In the genomic region with DNA sequence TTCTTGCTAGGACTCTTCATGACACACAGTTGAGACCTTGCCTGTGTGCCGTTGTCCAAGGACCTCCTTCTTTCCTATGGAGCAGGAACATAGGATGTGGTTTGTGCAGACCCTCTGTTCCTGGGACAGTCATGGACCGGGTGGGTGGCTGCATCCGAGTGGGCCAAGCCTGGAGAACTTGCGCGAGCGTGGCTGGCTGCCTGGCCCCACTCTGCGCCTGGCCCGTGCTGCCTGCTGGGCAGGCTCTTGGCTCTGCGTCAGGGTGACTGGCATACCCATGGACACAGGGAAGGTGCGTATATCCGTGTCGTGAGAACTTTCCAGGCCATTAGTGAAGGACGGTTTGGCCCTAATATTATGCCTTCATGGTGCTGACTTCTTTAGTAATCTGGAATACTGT, we compare ENCODE assay signal across 19 cellular contexts.
A peak's percentile ranks its signal among the peaks of the same experiment; 100 is the strongest.
DNase-seq lines count a peak whose midpoint lies in the region; ATAC-seq and TF ChIP-seq lines count a peak whose summit lies in the region.
"Had no signal": no experiment of that assay in that cellular context is flagged by ENCODE, and none has a peak within 500 bp of the region (broad histone marks: within the 10 kb centered on the region; RNA-seq: fewer than 3 reads in every experiment).

No MANE protein-coding gene starts in this region.

- H3K4ac ChIP-seq in neuronal stem cell (ENCODE audit: low read length) = no peak overlapping the region

- TF ChIP-seq CTCF in left ventricle myocardium inferior (IDR thresholded peaks at IDR 0.05; ENCODE audit: borderline replicate concordance) = no peak

- no peaks in the 10 kb centered on the region for H3K9me3 Mint-ChIP-seq in stimulated activated memory B cell treated with anti-CD40 and anti-IgM and Interleukin-4, amounts not matched to agents 10 μg/mL and 1 μg/mL and 100 μg/mL, for 72 hours
- H3K9me3 Mint-ChIP-seq: CD8-positive, alpha-beta T cell had no signal

- peak overlapping the region; percentile 72 for H3K18ac ChIP-seq in neuronal stem cell (ENCODE audit: low read length)

- H2BK12ac ChIP-seq in neuronal stem cell (ENCODE audit: low read length) = peak overlapping the region; percentile 85

- peak; percentile 36 for ATAC-seq in stimulated activated memory B cell treated with anti-CD40 and anti-IgM and Interleukin-4, amounts not matched to agents 10 μg/mL and 1 μg/mL and 100 μg/mL, for 72 hours
- ATAC-seq: CD8-positive, alpha-beta T cell; GM12878 had no signal

- peak overlapping the region; percentile 47 for H3K9ac ChIP-seq in neuronal stem cell (ENCODE audit: low read depth, low read length, poor library complexity)
- H3K9ac ChIP-seq: BLaER1 treated with 17β-estradiol and CSF1 and Interleukin-3, amounts not matched to agents 10 nM and 100 nM; GM23248 had no signal

- no peak overlapping the region for H3K4me2 ChIP-seq in neuronal stem cell (ENCODE audit: insufficient read depth, low read length, poor library complexity, severe bottlenecking)
- H3K4me2 ChIP-seq: BLaER1 treated with 17β-estradiol and CSF1 and Interleukin-3, amounts not matched to agents 10 nM and 100 nM had no signal

- H3K4me3 ChIP-seq in left ventricle myocardium inferior = no peak overlapping the region
- no peak overlapping the region for H3K4me3 ChIP-seq in neuronal stem cell (ENCODE audit: low read length in 2 of 2)
- H3K4me3 ChIP-seq: BLaER1 treated with 17β-estradiol and CSF1 and Interleukin-3, amounts not matched to agents 10 nM and 100 nM; GM12878; GM23248; HAP-1 had no signal

- H3K23ac ChIP-seq in neuronal stem cell (ENCODE audit: low read depth, low read length, poor library complexity) = peak overlapping the region; percentile 18

- H4K91ac ChIP-seq in neuronal stem cell (ENCODE audit: low read depth, low read length, poor library complexity) = no peak overlapping the region

- no peak overlapping the region for H3K27ac Mint-ChIP-seq in stimulated activated memory B cell treated with anti-CD40 and anti-IgM and Interleukin-4, amounts not matched to agents 10 μg/mL and 1 μg/mL and 100 μg/mL, for 72 hours
- H3K27ac Mint-ChIP-seq: B cell; CD8-positive, alpha-beta T cell had no signal

- peak overlapping the region; percentile 10 for H3K14ac ChIP-seq in neuronal stem cell (ENCODE audit: low read length)

- no peak overlapping the region for H2BK5ac ChIP-seq in neuronal stem cell (ENCODE audit: low read length)

- H3K4me1 Mint-ChIP-seq in stimulated activated memory B cell treated with anti-CD40 and anti-IgM and Interleukin-4, amounts not matched to agents 10 μg/mL and 1 μg/mL and 100 μg/mL, for 72 hours = no peaks in the 10 kb centered on the region
- H3K4me1 Mint-ChIP-seq: B cell had no signal

- H3K4me3 Mint-ChIP-seq in stimulated activated memory B cell treated with anti-CD40 and anti-IgM and Interleukin-4, amounts not matched to agents 10 μg/mL and 1 μg/mL and 100 μg/mL, for 72 hours = no peak overlapping the region
- H3K4me3 Mint-ChIP-seq: B cell; CD8-positive, alpha-beta T cell had no signal

- peaks cover 81% of the 10 kb centered on the region for H3K27me3 ChIP-seq in left ventricle myocardium inferior (ENCODE audit: low read depth)
- H3K27me3 ChIP-seq in neuronal stem cell (ENCODE audit: control insufficient read depth in 3 of 3, insufficient read depth in 3 of 3, low read depth in 1 of 3, low read length in 3 of 3) = peaks cover 0 to 12% (median 0%) of the 10 kb centered on the region in 3 experiments
- H3K27me3 ChIP-seq: BLaER1 treated with 17β-estradiol and CSF1 and Interleukin-3, amounts not matched to agents 10 nM and 100 nM had no signal

- peak; percentile 67 for DNase-seq in cardiac septum (ENCODE audit: low spot score)
- DNase-seq in left ventricle myocardium inferior = no peak
- DNase-seq in neuronal stem cell (ENCODE audit: low spot score) = no peak
- DNase-seq in DMS 273 (lab: John Stamatoyannopoulos, UW; ENCODE audit: unreplicated experiment) = no peak
- DNase-seq in NCI-H2171 (lab: John Stamatoyannopoulos, UW) = no peak
- no peak for DNase-seq in T-helper 9 cell
- DNase-seq: 8988T; Calu3; CD8-positive, alpha-beta T cell; DMS 273 treated with DMSO at 0.1 percent for 48 hours; DMS53; DND-41; EL; GM23248 had no signal

- no peak overlapping the region for H2BK120ac ChIP-seq in neuronal stem cell (ENCODE audit: low read depth, low read length)

- no peaks in the 10 kb centered on the region for H3K9me3 ChIP-seq in left ventricle myocardium inferior (replicated peaks)
- no peaks in the 10 kb centered on the region for H3K9me3 ChIP-seq in neuronal stem cell (replicated peaks in 1 of 2; ENCODE audit: control insufficient read depth in 2 of 2, insufficient read depth in 1 of 2, low read depth in 1 of 2, low read length in 2 of 2)
- H3K9me3 ChIP-seq: HAP-1 had no signal

- H4K8ac ChIP-seq in neuronal stem cell (ENCODE audit: low read depth, low read length) = no peak overlapping the region

- intact Hi-C loops in cardiac septum (cut with DNase I) = no loop called here
- intact Hi-C loops in left ventricle myocardium inferior (cut with micrococcal nuclease) = no loop called here

- H3K36me3 ChIP-seq in left ventricle myocardium inferior (no peaks in the 10 kb centered on the region), neuronal stem cell (replicated peaks in 1 of 2; ENCODE audit: control insufficient read depth in 2 of 2, insufficient read depth in 2 of 2, low read length in 2 of 2) (no peaks in the 10 kb centered on the region)
- H3K36me3 ChIP-seq: BLaER1 treated with 17β-estradiol and CSF1 and Interleukin-3, amounts not matched to agents 10 nM and 100 nM; HAP-1 had no signal

- no peak overlapping the region for H2BK15ac ChIP-seq in neuronal stem cell (ENCODE audit: low read length)

- H2AFZ ChIP-seq in neuronal stem cell (ENCODE audit: low read length) = no peak overlapping the region
- H2AFZ ChIP-seq: GM23248 had no signal

- no peak overlapping the region for H2AK5ac ChIP-seq in neuronal stem cell (ENCODE audit: low read depth, low read length)

- WGBS in neuronal stem cell (ENCODE audit: extremely low coverage in 2 of 2, insufficient read length in 2 of 2, insufficient replicate concordance in 1 of 2), 2 donors = no CpG with 5 or more reads among the region's 13 CpGs

- H3K36me3 Mint-ChIP-seq in stimulated activated memory B cell treated with anti-CD40 and anti-IgM and Interleukin-4, amounts not matched to agents 10 μg/mL and 1 μg/mL and 100 μg/mL, for 72 hours = no peaks in the 10 kb centered on the region
- H3K36me3 Mint-ChIP-seq: CD8-positive, alpha-beta T cell had no signal

- peaks cover 11% of the 10 kb centered on the region for H3K27me3 Mint-ChIP-seq in stimulated activated memory B cell treated with anti-CD40 and anti-IgM and Interleukin-4, amounts not matched to agents 10 μg/mL and 1 μg/mL and 100 μg/mL, for 72 hours

- no peaks in the 10 kb centered on the region for H3K4me1 ChIP-seq in left ventricle myocardium inferior
- H3K4me1 ChIP-seq in neuronal stem cell (ENCODE audit: control insufficient read depth in 2 of 2, insufficient read depth in 1 of 2, low read depth in 1 of 2, low read length in 2 of 2) = peaks cover 0 to 5% of the 10 kb centered on the region in 2 donors
- H3K4me1 ChIP-seq: BLaER1 treated with 17β-estradiol and CSF1 and Interleukin-3, amounts not matched to agents 10 nM and 100 nM; HAP-1 had no signal

- H3K27ac ChIP-seq in left ventricle myocardium inferior (replicated peaks) (no peak overlapping the region), neuronal stem cell (replicated peaks; ENCODE audit: low read length) (no peak overlapping the region)
- H3K27ac ChIP-seq: BLaER1 treated with 17β-estradiol and CSF1 and Interleukin-3, amounts not matched to agents 10 nM and 100 nM; GM23248 had no signal

- no peaks in the 10 kb centered on the region for H3K79me1 ChIP-seq in neuronal stem cell (ENCODE audit: low read depth, low read length)
